ENCODE assay signal across 8 cellular contexts in the genomic region with DNA sequence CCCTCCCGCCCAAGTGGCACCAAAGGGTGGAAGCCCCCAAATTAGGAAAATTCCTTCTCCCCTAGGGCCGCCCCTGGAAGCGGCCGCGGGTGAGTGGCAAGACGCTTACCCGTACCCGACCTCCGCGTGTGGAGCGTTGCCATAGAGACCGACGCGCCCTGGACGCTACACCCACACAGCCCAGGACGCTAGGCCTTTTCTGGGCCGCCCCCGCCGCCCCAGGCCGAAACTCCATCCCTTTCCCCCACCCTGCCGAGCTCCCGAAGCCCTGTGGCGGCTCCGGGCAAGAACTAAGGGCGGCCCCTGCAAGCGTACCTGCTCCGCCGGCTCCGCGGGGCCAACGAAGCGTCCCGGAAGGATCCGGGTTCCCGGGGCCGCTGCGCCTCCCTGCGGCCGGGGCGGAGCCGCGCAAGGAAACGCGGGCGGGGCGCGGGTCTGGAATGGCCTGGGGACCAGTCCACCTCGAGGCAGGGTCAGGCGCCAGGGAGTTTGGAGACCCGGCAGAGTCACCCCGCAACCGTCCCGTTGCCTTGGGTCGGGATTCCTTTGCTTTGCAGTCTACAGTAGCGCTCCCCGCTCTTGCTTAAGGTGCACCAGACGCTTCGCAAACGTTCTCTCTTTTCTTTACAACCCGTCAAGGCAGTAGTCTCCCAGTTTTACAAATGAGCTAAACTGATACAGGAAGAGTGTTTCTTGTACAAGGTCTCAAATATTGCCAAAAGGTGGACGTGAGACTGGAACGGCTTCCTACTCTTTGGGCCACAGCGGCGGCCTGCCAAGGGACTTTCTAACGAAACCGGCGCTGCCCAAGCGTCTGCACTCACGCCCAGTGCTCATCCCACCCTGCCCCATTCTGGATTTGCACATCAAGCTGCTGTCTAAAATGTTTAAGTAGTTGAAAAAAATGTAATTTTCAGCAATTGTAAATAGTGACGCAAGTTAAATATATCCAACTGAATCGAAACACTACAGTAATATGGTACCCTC. TPM values are rescaled to one million over a fixed set of nuclear protein-coding genes. Genes with fewer than 3 reads are reported as not detected.
DNase-seq lines count a peak whose midpoint lies in the region; ATAC-seq and TF ChIP-seq lines count a peak whose summit lies in the region.

A gene with protein sequence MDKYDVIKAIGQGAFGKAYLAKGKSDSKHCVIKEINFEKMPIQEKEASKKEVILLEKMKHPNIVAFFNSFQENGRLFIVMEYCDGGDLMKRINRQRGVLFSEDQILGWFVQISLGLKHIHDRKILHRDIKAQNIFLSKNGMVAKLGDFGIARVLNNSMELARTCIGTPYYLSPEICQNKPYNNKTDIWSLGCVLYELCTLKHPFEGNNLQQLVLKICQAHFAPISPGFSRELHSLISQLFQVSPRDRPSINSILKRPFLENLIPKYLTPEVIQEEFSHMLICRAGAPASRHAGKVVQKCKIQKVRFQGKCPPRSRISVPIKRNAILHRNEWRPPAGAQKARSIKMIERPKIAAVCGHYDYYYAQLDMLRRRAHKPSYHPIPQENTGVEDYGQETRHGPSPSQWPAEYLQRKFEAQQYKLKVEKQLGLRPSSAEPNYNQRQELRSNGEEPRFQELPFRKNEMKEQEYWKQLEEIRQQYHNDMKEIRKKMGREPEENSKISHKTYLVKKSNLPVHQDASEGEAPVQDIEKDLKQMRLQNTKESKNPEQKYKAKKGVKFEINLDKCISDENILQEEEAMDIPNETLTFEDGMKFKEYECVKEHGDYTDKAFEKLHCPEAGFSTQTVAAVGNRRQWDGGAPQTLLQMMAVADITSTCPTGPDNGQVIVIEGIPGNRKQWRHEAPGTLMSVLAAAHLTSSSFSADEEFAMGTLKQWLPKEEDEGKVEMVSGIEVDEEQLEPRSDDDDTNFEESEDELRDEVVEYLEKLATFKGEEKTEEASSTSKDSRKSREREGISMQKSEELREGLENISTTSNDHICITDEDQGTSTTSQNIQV (minus strand): TSS at position 360 of the 987 bp plus-strand sequence. CDS start 1,591 bp downstream, outside the sequence.

- peak; percentile 13 to 46 for DNase-seq in NCI-H187 (lab: John Stamatoyannopoulos, UW)
- no peak for DNase-seq in NCI-H187 treated with DMSO at 0.1 percent for 48 hours (lab: John Stamatoyannopoulos, UW)
- peak; percentile 21 for DNase-seq in NCI-H128 (lab: John Stamatoyannopoulos, UW; ENCODE audit: unreplicated experiment)
- peak; percentile 65 for DNase-seq in activated CD4-positive, CD25-positive, alpha-beta regulatory T cell treated with anti-CD3 and anti-CD28 coated beads, Interleukin-2, amount 50 U/mL, for 72 hours
- DNase-seq in chondrocyte (ENCODE audit: low spot score), result peak; percentile 87
- DNase-seq in stimulated activated CD4-positive, alpha-beta T cell treated with anti-CD3 and anti-CD28 coated beads, Interleukin-15, amount 100 ng/mL, for 48 hours (ENCODE audit: low read depth in 2 of 2), result peak; percentile 20 to 34

- peaks cover 16% of the 10 kb centered on the region for H3K4me1 Mint-ChIP-seq in chondrocyte (ENCODE audit: low read depth)

- TF ChIP-seq CTCF in chondrocyte (IDR thresholded peaks at IDR 0.05), result peak; percentile 92

- H3K27ac ChIP-seq in layer of hippocampus (ENCODE audit: low read depth, low read length), result peak within 1 kb of the TSS; percentile 30

- ATAC-seq in HG02588 (IDR thresholded peaks at IDR 0.05; ENCODE audit: unreplicated experiment), result peak; percentile 64

- peak within 1 kb of the TSS; percentile 82 for H3K4me3 Mint-ChIP-seq in chondrocyte (ENCODE audit: unreplicated experiment)

- H3K27me3 ChIP-seq in layer of hippocampus (ENCODE audit: control insufficient read depth, insufficient read depth, low read length), result no peaks in the 10 kb centered on the region

- H3K36me3 Mint-ChIP-seq in chondrocyte (ENCODE audit: low read depth), result peaks cover 24% of the 10 kb centered on the region

- peaks cover 6% of the 10 kb centered on the region for H3K9me3 Mint-ChIP-seq in chondrocyte (ENCODE audit: low read depth)

- H3K27me3 Mint-ChIP-seq in chondrocyte (ENCODE audit: low read depth), result peaks cover 1% of the 10 kb centered on the region

- peak within 1 kb of the TSS; percentile 70 for H3K27ac Mint-ChIP-seq in chondrocyte (ENCODE audit: unreplicated experiment)

RNA-seq across cellular contexts. Expression of the gene that starts here (rescaled TPM):
- 0.15 to 0.68 TPM (median 0.40 TPM) in 3 replicates for total RNA-seq in chondrocyte

Comparison
In these comparisons a context has a peak if more than half of its experiments do, and no peak if none do; other contexts are left out.
1. Peak in DNase-seq in chondrocyte; RNA of the gene not detected or under 1 TPM.